13 cellular contexts compared by ENCODE assay signal in genomic region chr4:57055873-57056272, GRCh38. TPM values are rescaled to one million over a fixed set of nuclear protein-coding genes. Genes with fewer than 3 reads are reported as not detected.
DNase-seq lines count a peak whose midpoint lies in the region; ATAC-seq and TF ChIP-seq lines count a peak whose summit lies in the region.
"Had no signal": no experiment of that assay in that cellular context is flagged by ENCODE, and none has a peak within 500 bp of the region (broad histone marks: within the 10 kb centered on the region; RNA-seq: fewer than 3 reads in every experiment).

No MANE protein-coding gene starts in this region.

- ATAC-seq in Right ventricle myocardium superior (ENCODE audit: poor library complexity) (peak; percentile 71), natural killer cell (no peak), HG03442 (IDR thresholded peaks at IDR 0.05; ENCODE audit: unreplicated experiment) (no peak), GM18861 (IDR thresholded peaks at IDR 0.05; ENCODE audit: unreplicated experiment) (no peak)
- ATAC-seq: activated CD8-positive, alpha-beta T cell treated with anti-CD3 and anti-CD28 coated beads for 36 hours; activated T-helper 17 cell treated with anti-CD3 and anti-CD28 coated beads, Interleukin-2, amount 50 U/mL, for 72 hours; effector memory CD8-positive, alpha-beta T cell had no signal

- H3K27me3 Mint-ChIP-seq in natural killer cell (ENCODE audit: low read depth in 2 of 2): no peaks in the 10 kb centered on the region

- peak; percentile 29 for DNase-seq in SK-N-DZ (ENCODE audit: low spot score)
- DNase-seq in Right ventricle myocardium superior: peak; percentile 64
- peak; percentile 27 for DNase-seq in midbrain (lab: John Stamatoyannopoulos, UW)
- peak in 1 of 2 donors; percentile 80 for DNase-seq in tibial artery
- no peak for DNase-seq in natural killer cell
- DNase-seq: activated CD8-positive, alpha-beta T cell treated with anti-CD3 and anti-CD28 coated beads for 36 hours; effector memory CD8-positive, alpha-beta T cell; testis had no signal

- no peaks in the 10 kb centered on the region for H3K36me3 ChIP-seq in tibial artery
- H3K36me3 ChIP-seq: neutrophil had no signal

- H3K27me3 ChIP-seq in tibial artery: no peaks in the 10 kb centered on the region
- H3K27me3 ChIP-seq: BLaER1, neutrophil, testis had no signal

- H3K4me1 ChIP-seq in tibial artery: peaks cover 0 to 99% (median 55%) of the 10 kb centered on the region in 4 donors

- H3K9me3 Mint-ChIP-seq in natural killer cell: no peaks in the 10 kb centered on the region
- H3K9me3 Mint-ChIP-seq: activated T-helper 17 cell treated with anti-CD3 and anti-CD28 coated beads, Interleukin-2, amount 50 U/mL, for 72 hours; effector memory CD8-positive, alpha-beta T cell had no signal

- H3K4me3 Mint-ChIP-seq in natural killer cell: no peak overlapping the region
- H3K4me3 Mint-ChIP-seq: activated CD8-positive, alpha-beta T cell treated with anti-CD3 and anti-CD28 coated beads for 36 hours; activated T-helper 17 cell treated with anti-CD3 and anti-CD28 coated beads, Interleukin-2, amount 50 U/mL, for 72 hours; effector memory CD8-positive, alpha-beta T cell had no signal

- peak overlapping the region; percentile 76 to 82 for H3K27ac ChIP-seq in tibial artery
- H3K27ac ChIP-seq: BLaER1, neutrophil had no signal

- H3K27ac Mint-ChIP-seq in natural killer cell: no peak overlapping the region
- H3K27ac Mint-ChIP-seq: activated CD8-positive, alpha-beta T cell treated with anti-CD3 and anti-CD28 coated beads for 36 hours; activated T-helper 17 cell treated with anti-CD3 and anti-CD28 coated beads, Interleukin-2, amount 50 U/mL, for 72 hours; effector memory CD8-positive, alpha-beta T cell had no signal

- TF ChIP-seq CTCF in tibial artery (IDR thresholded peaks at IDR 0.05) (no peak), natural killer cell (IDR thresholded peaks at IDR 0.05) (no peak)

- no peaks in the 10 kb centered on the region for H3K9me3 ChIP-seq in tibial artery
- H3K9me3 ChIP-seq: neutrophil, testis had no signal

- intact Hi-C loops in Right ventricle myocardium superior (cut with DNase I): no loop called here
- intact Hi-C loops in tibial artery (cut with DNase I; ENCODE audit: low total_unique reads): no loop called here
- intact Hi-C loops in natural killer cell (cut with micrococcal nuclease): no loop called here

- no peaks in the 10 kb centered on the region for H3K36me3 Mint-ChIP-seq in natural killer cell

- peak overlapping the region in 1 of 2 donors; percentile 16 for H3K4me3 ChIP-seq in tibial artery
- H3K4me3 ChIP-seq: BLaER1, testis had no signal

- peaks cover 57 to 66% of the 10 kb centered on the region in 2 donors for H3K4me1 Mint-ChIP-seq in natural killer cell
- H3K4me1 Mint-ChIP-seq: activated T-helper 17 cell treated with anti-CD3 and anti-CD28 coated beads, Interleukin-2, amount 50 U/mL, for 72 hours had no signal

RNA-seq across cellular contexts. Expression of gene IGFBP7, which starts 54.3 kb away (rescaled TPM):
- polyA plus RNA-seq in SK-N-DZ (2014; cell fraction: cytosol; rRNA removed): not detected in 2 replicates
- not detected in 2 replicates for polyA plus RNA-seq in SK-N-DZ (2014; cell fraction: nucleus; rRNA removed)
- total RNA-seq in Right ventricle myocardium superior (769 TPM), natural killer cell (100 to 1,000 TPM in 2 of 3 donors, 10 to 100 TPM in 1; 88.8 to 107 (median 101) TPM)
- total RNA-seq: activated CD8-positive, alpha-beta T cell treated with anti-CD3 and anti-CD28 coated beads for 36 hours; activated T-helper 17 cell treated with anti-CD3 and anti-CD28 coated beads, Interleukin-2, amount 50 U/mL, for 72 hours had no signal
